In genomic region chr4:41879552-41879951, GRCh38 we compare ENCODE assay signal across 21 cellular contexts.
"Had no signal": no experiment of that assay in that cellular context is flagged by ENCODE, and none has a peak within 500 bp of the region (broad histone marks: within the 10 kb centered on the region; RNA-seq: fewer than 3 reads in every experiment).

No MANE protein-coding gene starts in this region.

- H3K27ac ChIP-seq: colonic mucosa, heart right ventricle, left ventricle myocardium inferior, lower lobe of right lung, psoas muscle, right lobe of liver, tibial artery, upper lobe of left lung, vagina had no signal

- H3K9me3 ChIP-seq: colonic mucosa, heart right ventricle, left ventricle myocardium inferior, lower lobe of right lung, psoas muscle, right lobe of liver, tibial artery, upper lobe of left lung, vagina had no signal

- ATAC-seq: heart right ventricle; left cardiac atrium; lower lobe of right lung; natural killer cell; psoas muscle; right lobe of liver; stimulated activated effector memory CD8-positive, alpha-beta T cell treated with anti-CD3 and anti-CD28 coated beads, Interleukin-12 subunit alpha, Interleukin-12 subunit beta, amount 100 ng/mL, for 72 hours had no signal

- H3K4me3 ChIP-seq: colonic mucosa, heart right ventricle, left ventricle myocardium inferior, lower lobe of right lung, psoas muscle, right lobe of liver, tibial artery, upper lobe of left lung, vagina had no signal

- H3K36me3 ChIP-seq: colonic mucosa, heart right ventricle, left ventricle myocardium inferior, lower lobe of right lung, right lobe of liver, tibial artery, upper lobe of left lung, vagina had no signal

- FAIRE-seq: kidney had no signal

- H3K27me3 ChIP-seq: right lobe of liver had no signal

- H3K36me3 Mint-ChIP-seq: memory B cell; mesothelial cell of epicardium; natural killer cell; stimulated activated effector memory CD8-positive, alpha-beta T cell treated with anti-CD3 and anti-CD28 coated beads, Interleukin-12 subunit alpha, Interleukin-12 subunit beta, amount 100 ng/mL, for 72 hours had no signal

- H3K27ac Mint-ChIP-seq: memory B cell; mesothelial cell of epicardium; natural killer cell; stimulated activated effector memory CD8-positive, alpha-beta T cell treated with anti-CD3 and anti-CD28 coated beads, Interleukin-12 subunit alpha, Interleukin-12 subunit beta, amount 100 ng/mL, for 72 hours; stimulated activated naive CD8-positive, alpha-beta T cell treated with anti-CD3 and anti-CD28 coated beads, Interleukin-15, Interleukin-2, amounts not matched to agents 100 ng/mL and 50 ng/mL, for 24 hours had no signal

- H3K4me1 ChIP-seq: colonic mucosa had no signal

- H3K4me3 Mint-ChIP-seq: memory B cell; mesothelial cell of epicardium; natural killer cell; stimulated activated effector memory CD8-positive, alpha-beta T cell treated with anti-CD3 and anti-CD28 coated beads, Interleukin-12 subunit alpha, Interleukin-12 subunit beta, amount 100 ng/mL, for 72 hours; stimulated activated naive CD8-positive, alpha-beta T cell treated with anti-CD3 and anti-CD28 coated beads, Interleukin-15, Interleukin-2, amounts not matched to agents 100 ng/mL and 50 ng/mL, for 24 hours had no signal

- H3K9me3 Mint-ChIP-seq: memory B cell; mesothelial cell of epicardium; natural killer cell; stimulated activated effector memory CD8-positive, alpha-beta T cell treated with anti-CD3 and anti-CD28 coated beads, Interleukin-12 subunit alpha, Interleukin-12 subunit beta, amount 100 ng/mL, for 72 hours; stimulated activated naive CD8-positive, alpha-beta T cell treated with anti-CD3 and anti-CD28 coated beads, Interleukin-15, Interleukin-2, amounts not matched to agents 100 ng/mL and 50 ng/mL, for 24 hours had no signal

- DNase-seq: colonic mucosa; dermis blood vessel endothelial cell; erythroblast; foreskin melanocyte; heart right ventricle; kidney; left cardiac atrium; left ventricle myocardium inferior; lower lobe of right lung; natural killer cell; right lobe of liver; stimulated activated CD4-positive, alpha-beta T cell treated with anti-CD3 and anti-CD28 coated beads, Interleukin-4, amount 100 ng/mL, for 1 hour; stimulated activated CD8-positive, alpha-beta memory T cell treated with anti-CD3 and anti-CD28 coated beads, Interleukin-4, amount 100 ng/mL, for 48 hours; tibial artery had no signal
